31 cellular contexts compared by ENCODE assay signal in the genomic region with DNA sequence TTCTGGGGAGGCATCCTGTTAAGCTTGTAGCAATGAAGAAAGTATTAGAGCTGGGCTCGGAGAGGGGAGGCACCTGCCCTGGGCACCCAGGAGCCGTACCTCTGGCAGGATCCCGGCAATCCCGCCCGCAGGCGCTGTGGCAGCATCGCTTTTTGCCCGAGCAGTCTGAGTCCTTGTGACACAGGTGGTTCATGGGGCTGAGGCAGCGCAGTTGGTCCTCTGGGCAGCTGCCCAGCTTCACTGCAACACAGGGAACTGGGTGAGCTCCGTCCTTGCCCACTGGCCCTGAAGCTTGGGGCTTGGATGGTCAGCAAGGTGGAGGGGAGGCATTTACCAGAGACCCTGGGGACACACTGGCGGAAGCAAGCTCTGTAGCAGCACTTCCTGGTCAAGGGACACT. TPM values are rescaled to one million over a fixed set of nuclear protein-coding genes. Genes with fewer than 3 reads are reported as not detected.
"Had no signal": no experiment of that assay in that cellular context is flagged by ENCODE, and none has a peak within 500 bp of the region (broad histone marks: within the 10 kb centered on the region; RNA-seq: fewer than 3 reads in every experiment).

No MANE protein-coding gene starts in this region.

- H3K4me3 ChIP-seq: hepatocyte, left lung, lower lobe of right lung, pancreas, prostate gland, smooth muscle cell, tibial nerve, upper lobe of left lung, vagina had no signal

- H3K4me1 ChIP-seq: left lung, lower lobe of right lung, pancreas, prostate gland, tibial nerve had no signal

- H3K9me3 ChIP-seq: left lung, lower lobe of right lung, pancreas, prostate gland, tibial nerve, upper lobe of left lung, vagina had no signal

- DNase-seq: kidney; left colon; left lung; lower lobe of right lung; mammary epithelial cell; mesenchymal stem cell; naive thymus-derived CD8-positive, alpha-beta T cell; nucleus accumbens; right cardiac atrium; stimulated activated CD4-positive, alpha-beta T cell treated with anti-CD3 and anti-CD28 coated beads, Interleukin-1b, Interleukin-23, amount 100 ng/mL, for 48 hours; stimulated activated CD4-positive, alpha-beta T cell treated with anti-CD3 and anti-CD28 coated beads, Interleukin-2, amount 100 ng/mL, for 48 hours; stimulated activated CD4-positive, alpha-beta T cell treated with anti-CD3 and anti-CD28 coated beads, Interleukin-4, amount 100 ng/mL, for 4 hours; stimulated activated CD8-positive, alpha-beta memory T cell treated with anti-CD3 and anti-CD28 coated beads, Interleukin-4, amount 100 ng/mL, for 48 hours; stimulated activated naive CD4-positive, alpha-beta T cell treated with Interleukin-2 at 50 U/mL for 16 hours; stimulated activated naive CD8-positive, alpha-beta T cell treated with anti-CD3 and anti-CD28 coated beads, Interleukin-15, amount 100 ng/mL, for 72 hours; substantia nigra had no signal

- H3K36me3 ChIP-seq: left lung, lower lobe of right lung, pancreas, prostate gland, tibial nerve, upper lobe of left lung, vagina had no signal

- H3K27ac ChIP-seq: hepatocyte, left lung, lower lobe of right lung, pancreas, prostate gland, tibial nerve, upper lobe of left lung, vagina had no signal

- H3K27me3 ChIP-seq: hepatocyte, pancreas, tibial nerve, vagina had no signal

- ATAC-seq: left colon; left lung; lower lobe of right lung; naive thymus-derived CD8-positive, alpha-beta T cell; pancreas; right cardiac atrium; stimulated activated memory B cell treated with anti-CD40 and anti-IgM and Interleukin-4, amounts not matched to agents 10 μg/mL and 1 μg/mL and 100 μg/mL, for 72 hours; stimulated activated naive CD8-positive, alpha-beta T cell treated with anti-CD3 and anti-CD28 coated beads, Interleukin-15, amount 100 ng/mL, for 72 hours had no signal

RNA-seq across cellular contexts. Expression of a gene that starts 4.7 kb away (rescaled TPM):
- total RNA-seq: left colon; liver; mucosa of gallbladder; naive thymus-derived CD8-positive, alpha-beta T cell; neural crest cell; osteoblast; pancreas; right cardiac atrium; skeletal muscle tissue; smooth muscle cell; temporal lobe; tibial nerve had no signal

RNA-seq across cellular contexts. Expression of a gene that starts 9.4 kb away (rescaled TPM):
- total RNA-seq: naive thymus-derived CD8-positive, alpha-beta T cell; neural crest cell; vagina had no signal

RNA-seq across cellular contexts. Expression of a gene that starts 14.0 kb away (rescaled TPM):
- total RNA-seq: hepatocyte; liver; mammary epithelial cell; mucosa of gallbladder; naive thymus-derived CD8-positive, alpha-beta T cell; neural crest cell; osteoblast; pancreas; prostate gland; right cardiac atrium; skeletal muscle tissue; smooth muscle cell; temporal lobe; tibial nerve; urinary bladder had no signal
